25 cellular contexts compared by ENCODE assay signal in genomic region chr4:176217510-176217909, GRCh38. TPM values are rescaled to one million over a fixed set of nuclear protein-coding genes. Genes with fewer than 3 reads are reported as not detected.
"Had no signal": no experiment of that assay in that cellular context is flagged by ENCODE, and none has a peak within 500 bp of the region (broad histone marks: within the 10 kb centered on the region; RNA-seq: fewer than 3 reads in every experiment).

No MANE protein-coding gene starts in this region.

- H3K27ac ChIP-seq: pancreas, stomach, thyroid gland, upper lobe of right lung had no signal

- H3K9me3 Mint-ChIP-seq: activated CD8-positive, alpha-beta T cell treated with anti-CD3 and anti-CD28 coated beads for 36 hours; activated naive CD4-positive, alpha-beta T cell treated with anti-CD3 and anti-CD28 coated beads, Interleukin-2, amount 50 U/mL, for 24 hours; activated naive CD8-positive, alpha-beta T cell treated with anti-CD3 and anti-CD28 coated beads, Interleukin-2, amount 50 U/mL, for 24 hours; activated T-helper 2 cell treated with anti-CD3 and anti-CD28 coated beads, Interferon-gamma antibody, Interleukin-2, Interleukin-4, amounts not matched to agents 10 μg/mL and 5 μg/mL and 100 μg/mL, durations not matched to agents 14 hours and 24 hours and 36 hours had no signal

- H3K27ac Mint-ChIP-seq: activated B cell treated with CpG ODN at 0.5 μM for 24 hours; activated CD8-positive, alpha-beta T cell treated with anti-CD3 and anti-CD28 coated beads for 36 hours; activated naive CD4-positive, alpha-beta T cell treated with anti-CD3 and anti-CD28 coated beads, Interleukin-2, amount 50 U/mL, for 24 hours; activated naive CD8-positive, alpha-beta T cell treated with anti-CD3 and anti-CD28 coated beads, Interleukin-2, amount 50 U/mL, for 24 hours; activated T-helper 2 cell treated with anti-CD3 and anti-CD28 coated beads, Interferon-gamma antibody, Interleukin-2, Interleukin-4, amounts not matched to agents 10 μg/mL and 5 μg/mL and 100 μg/mL, durations not matched to agents 14 hours and 24 hours and 36 hours; mesothelial cell of epicardium; naive B cell; stimulated activated naive B cell treated with anti-CD40 and anti-IgM and Interleukin-4, amounts not matched to agents 10 μg/mL and 1 μg/mL and 100 μg/mL, for 72 hours had no signal

- H3K4me3 Mint-ChIP-seq: activated B cell treated with CpG ODN at 0.5 μM for 24 hours; activated CD8-positive, alpha-beta T cell treated with anti-CD3 and anti-CD28 coated beads for 36 hours; activated naive CD4-positive, alpha-beta T cell treated with anti-CD3 and anti-CD28 coated beads, Interleukin-2, amount 50 U/mL, for 24 hours; activated naive CD8-positive, alpha-beta T cell treated with anti-CD3 and anti-CD28 coated beads, Interleukin-2, amount 50 U/mL, for 24 hours; activated T-cell treated with anti-CD3 and anti-CD28 coated beads, Interleukin-2, amount 50 U/mL, for 4 hours; mesothelial cell of epicardium; naive B cell; stimulated activated naive B cell treated with anti-CD40 and anti-IgM and Interleukin-4, amounts not matched to agents 10 μg/mL and 1 μg/mL and 100 μg/mL, for 72 hours had no signal

- H3K4me1 ChIP-seq: pancreas, stomach, thyroid gland, upper lobe of right lung had no signal

- ATAC-seq: activated CD8-positive, alpha-beta T cell treated with anti-CD3 and anti-CD28 coated beads for 36 hours; activated naive CD8-positive, alpha-beta T cell treated with anti-CD3 and anti-CD28 coated beads, Interleukin-2, amount 50 U/mL, for 24 hours; activated T-cell treated with anti-CD3 and anti-CD28 coated beads, Interleukin-2, amount 50 U/mL, for 4 hours; pancreas; stimulated activated naive B cell treated with anti-CD40 and anti-IgM and Interleukin-4, amounts not matched to agents 10 μg/mL and 1 μg/mL and 100 μg/mL, for 72 hours; upper lobe of right lung had no signal

- H3K27me3 ChIP-seq: pancreas, stomach, thyroid gland, upper lobe of right lung had no signal

- DNase-seq: activated B cell treated with CpG ODN at 0.5 μM for 24 hours; activated CD4-positive, alpha-beta T cell treated with anti-CD3 and anti-CD28 coated beads, Interleukin-2, amount 50 U/mL, for 1 hour; activated CD8-positive, alpha-beta T cell treated with anti-CD3 and anti-CD28 coated beads for 36 hours; activated naive CD8-positive, alpha-beta T cell treated with anti-CD3 and anti-CD28 coated beads, Interleukin-2, amount 50 U/mL, for 24 hours; activated T-cell treated with anti-CD3 and anti-CD28 coated beads, Interleukin-2, amount 50 U/mL, for 4 hours; amygdala; caudate nucleus; head of caudate nucleus; hippocampal formation; kidney; naive B cell; pancreas; psoas muscle; stimulated activated CD4-positive, alpha-beta T cell treated with anti-CD3 and anti-CD28 coated beads, Interleukin-15, amount 100 ng/mL, for 24 hours; stimulated activated CD4-positive, alpha-beta T cell treated with anti-CD3 and anti-CD28 coated beads, Interleukin-2, amount 100 ng/mL, for 24 hours; stimulated activated naive B cell treated with anti-CD40 and anti-IgM and Interleukin-4, amounts not matched to agents 10 μg/mL and 1 μg/mL and 100 μg/mL, for 72 hours; stomach; thyroid gland; upper lobe of right lung had no signal

- H3K9me3 ChIP-seq: pancreas, psoas muscle, stomach, thyroid gland, upper lobe of right lung had no signal

- H3K36me3 Mint-ChIP-seq: activated naive CD4-positive, alpha-beta T cell treated with anti-CD3 and anti-CD28 coated beads, Interleukin-2, amount 50 U/mL, for 24 hours; mesothelial cell of epicardium; stimulated activated naive B cell treated with anti-CD40 and anti-IgM and Interleukin-4, amounts not matched to agents 10 μg/mL and 1 μg/mL and 100 μg/mL, for 72 hours had no signal

- H3K4me1 Mint-ChIP-seq: activated B cell treated with CpG ODN at 0.5 μM for 24 hours; activated naive CD4-positive, alpha-beta T cell treated with anti-CD3 and anti-CD28 coated beads, Interleukin-2, amount 50 U/mL, for 24 hours; activated naive CD8-positive, alpha-beta T cell treated with anti-CD3 and anti-CD28 coated beads, Interleukin-2, amount 50 U/mL, for 24 hours; mesothelial cell of epicardium; naive B cell; stimulated activated naive B cell treated with anti-CD40 and anti-IgM and Interleukin-4, amounts not matched to agents 10 μg/mL and 1 μg/mL and 100 μg/mL, for 72 hours had no signal

- H3K4me3 ChIP-seq: pancreas, psoas muscle, stomach, thyroid gland, upper lobe of right lung had no signal

- H3K36me3 ChIP-seq: pancreas, stomach, thyroid gland, upper lobe of right lung had no signal

RNA-seq across cellular contexts. Expression of gene SPATA4, which starts 22.1 kb away (rescaled TPM):
- total RNA-seq: activated B cell treated with CpG ODN at 0.5 μM for 24 hours; activated CD8-positive, alpha-beta T cell treated with anti-CD3 and anti-CD28 coated beads for 36 hours; activated T-cell treated with anti-CD3 and anti-CD28 coated beads, Interleukin-2, amount 50 U/mL, for 4 hours; activated T-helper 2 cell treated with anti-CD3 and anti-CD28 coated beads, Interferon-gamma antibody, Interleukin-2, Interleukin-4, amounts not matched to agents 10 μg/mL and 5 μg/mL and 100 μg/mL, durations not matched to agents 14 hours and 24 hours and 36 hours; endothelial cell of umbilical vein; fibroblast of villous mesenchyme; lower leg skin; stomach; upper lobe of right lung had no signal

RNA-seq across cellular contexts. Expression of gene ASB5, which starts 51.5 kb away (rescaled TPM):
- total RNA-seq: activated B cell treated with CpG ODN at 0.5 μM for 24 hours; activated CD8-positive, alpha-beta T cell treated with anti-CD3 and anti-CD28 coated beads for 36 hours; activated T-cell treated with anti-CD3 and anti-CD28 coated beads, Interleukin-2, amount 50 U/mL, for 4 hours; activated T-helper 2 cell treated with anti-CD3 and anti-CD28 coated beads, Interferon-gamma antibody, Interleukin-2, Interleukin-4, amounts not matched to agents 10 μg/mL and 5 μg/mL and 100 μg/mL, durations not matched to agents 14 hours and 24 hours and 36 hours; endothelial cell of umbilical vein; mesothelial cell of epicardium; pancreas; upper lobe of right lung had no signal
